In the genomic region with DNA sequence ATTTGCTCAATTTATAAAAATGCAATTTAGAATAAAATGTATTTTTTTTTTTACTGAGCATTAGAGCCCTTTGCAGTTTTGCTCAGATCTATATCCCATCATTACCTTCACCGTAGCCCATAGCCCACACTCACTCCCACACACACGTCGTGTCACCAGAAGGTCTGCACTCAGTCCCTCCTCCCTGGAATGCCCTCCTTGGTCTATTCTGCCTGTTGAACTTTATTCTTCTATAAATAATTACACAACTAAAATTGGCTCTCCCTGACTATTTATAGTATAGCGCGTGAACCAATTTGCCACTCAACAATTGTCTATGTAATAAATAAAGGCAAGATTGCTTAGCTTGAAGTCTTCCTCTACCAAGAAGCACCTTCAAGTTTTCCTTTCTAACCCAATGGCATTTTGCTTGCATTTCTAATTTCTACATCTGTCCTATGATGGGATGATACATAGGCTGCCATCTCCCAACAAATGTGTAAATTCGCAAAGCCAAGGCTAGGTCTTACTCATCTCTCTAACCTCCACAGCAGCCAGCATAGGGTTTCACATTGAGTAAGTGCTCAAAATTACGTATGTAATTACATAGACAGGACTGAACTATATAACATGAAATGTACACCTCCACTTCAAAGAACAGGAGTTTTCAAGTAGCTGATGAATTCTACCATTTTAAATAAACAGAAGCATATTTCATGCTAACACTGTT, we compare ENCODE assay signal across 11 cellular contexts.
DNase-seq lines count a peak whose midpoint lies in the region; ATAC-seq and TF ChIP-seq lines count a peak whose summit lies in the region.
"Had no signal": no experiment of that assay in that cellular context is flagged by ENCODE, and none has a peak within 500 bp of the region (broad histone marks: within the 10 kb centered on the region; RNA-seq: fewer than 3 reads in every experiment).

No MANE protein-coding gene starts in this region.

- no peaks in the 10 kb centered on the region for H3K9me3 ChIP-seq in CD4-positive, CD25-positive, alpha-beta regulatory T cell (ENCODE audit: control insufficient read depth in 2 of 2, low read length in 2 of 2)
- H3K9me3 ChIP-seq in MM.1S (replicated peaks; ENCODE audit: insufficient read depth, low read length), result no peaks in the 10 kb centered on the region
- no peaks in the 10 kb centered on the region for H3K9me3 ChIP-seq in colonic mucosa
- H3K9me3 ChIP-seq in H9 (ENCODE audit: control insufficient read depth, low read depth, low read length), result no peaks in the 10 kb centered on the region
- H3K9me3 ChIP-seq: vagina had no signal

- H3K4me3 ChIP-seq in CD4-positive, CD25-positive, alpha-beta regulatory T cell (ENCODE audit: low read depth, low read length), result peak overlapping the region; percentile 54
- H3K4me3 ChIP-seq in MM.1S (ENCODE audit: low read length), result peak overlapping the region; percentile 19; the same call in 1 of the 2 replicates
- no peak overlapping the region for H3K4me3 ChIP-seq in colonic mucosa
- H3K4me3 ChIP-seq: vagina had no signal

- H3K27ac Mint-ChIP-seq in CD4-positive, CD25-positive, alpha-beta regulatory T cell, result no peak overlapping the region
- H3K27ac Mint-ChIP-seq in H9, result no peak overlapping the region
- H3K27ac Mint-ChIP-seq: CD4-positive, alpha-beta T cell had no signal

- no peaks in the 10 kb centered on the region for H3K36me3 Mint-ChIP-seq in CD4-positive, CD25-positive, alpha-beta regulatory T cell
- H3K36me3 Mint-ChIP-seq in H9 (ENCODE audit: insufficient read depth in 1 of 3, low read depth in 3 of 3), result no peaks in the 10 kb centered on the region

- peaks cover 8% of the 10 kb centered on the region for H3F3A ChIP-seq in MM.1S (ENCODE audit: insufficient read depth, low read length)

- H2AFZ ChIP-seq in MM.1S (ENCODE audit: low read length) (no peak overlapping the region), H9 (ENCODE audit: low read length) (no peak overlapping the region)

- H2BK5ac ChIP-seq in H9 (ENCODE audit: insufficient read length, low read length), result no peak overlapping the region

- peaks cover 19% of the 10 kb centered on the region for H3K27me3 Mint-ChIP-seq in CD4-positive, CD25-positive, alpha-beta regulatory T cell
- H3K27me3 Mint-ChIP-seq in H9 (ENCODE audit: low read depth), result peaks cover 75% of the 10 kb centered on the region

- no peaks in the 10 kb centered on the region for H3K79me1 ChIP-seq in H9 (ENCODE audit: insufficient read depth, low read depth, low read length, poor library complexity, severe bottlenecking)

- no peak overlapping the region for H2AK5ac ChIP-seq in H9 (ENCODE audit: insufficient read length, low read length)

- no peaks in the 10 kb centered on the region for H3K9me3 Mint-ChIP-seq in CD4-positive, CD25-positive, alpha-beta regulatory T cell
- no peaks in the 10 kb centered on the region; a peak in 2 of 5 replicates for H3K9me3 Mint-ChIP-seq in H9
- H3K9me3 Mint-ChIP-seq: CD4-positive, alpha-beta T cell had no signal

- H3K14ac ChIP-seq in H9 (ENCODE audit: insufficient read depth, low read length), result no peak overlapping the region

- H2BK20ac ChIP-seq in H9 (ENCODE audit: low read depth, low read length, poor library complexity, severe bottlenecking), result no peak overlapping the region

- intact Hi-C loops in colonic mucosa (cut with DNase I), result loop anchor here (10.0 kb wide), 1 partner anchor 179 kb away; no protein-coding TSS in a partner anchor

- no peaks in the 10 kb centered on the region for H3K79me2 ChIP-seq in MM.1S (ENCODE audit: low read length)
- no peaks in the 10 kb centered on the region for H3K79me2 ChIP-seq in H9 (ENCODE audit: insufficient read depth, low read length)

- peak overlapping the region; percentile 59 for H3K4me2 ChIP-seq in MM.1S (ENCODE audit: low read depth, low read length)
- H3K4me2 ChIP-seq in H9 (ENCODE audit: insufficient read depth, insufficient read length, low read length), result no peak overlapping the region

- no peak overlapping the region for H4K5ac ChIP-seq in H9 (ENCODE audit: insufficient read length, low read depth, low read length)

- no peak overlapping the region for H3K56ac ChIP-seq in H9 (ENCODE audit: insufficient read length, low read depth, low read length)

- H3K4me1 ChIP-seq in CD4-positive, CD25-positive, alpha-beta regulatory T cell (ENCODE audit: control insufficient read depth, insufficient read depth, low read length, poor library complexity, severe bottlenecking), result peaks cover 6% of the 10 kb centered on the region
- peaks cover 30% of the 10 kb centered on the region for H3K4me1 ChIP-seq in MM.1S (ENCODE audit: low read length)
- H3K4me1 ChIP-seq in colonic mucosa, result no peaks in the 10 kb centered on the region
- no peaks in the 10 kb centered on the region for H3K4me1 ChIP-seq in H9 (ENCODE audit: insufficient read depth, low read length)

- no peak overlapping the region for H2BK15ac ChIP-seq in H9 (ENCODE audit: low read depth, low read length)

- no peak overlapping the region for H3K4ac ChIP-seq in H9 (ENCODE audit: low read depth, low read length)

- H3K27me3 ChIP-seq in CD4-positive, CD25-positive, alpha-beta regulatory T cell (ENCODE audit: control insufficient read depth, insufficient read depth, low read length), result no peaks in the 10 kb centered on the region
- H3K27me3 ChIP-seq in MM.1S (replicated peaks; ENCODE audit: insufficient read depth, low read length), result no peaks in the 10 kb centered on the region
- H3K27me3 ChIP-seq in colonic mucosa, result no peaks in the 10 kb centered on the region
- peaks cover 35% of the 10 kb centered on the region; the same call in 1 of the 2 replicates for H3K27me3 ChIP-seq in H9 (ENCODE audit: insufficient read depth, low read length)
- H3K27me3 ChIP-seq: vagina had no signal

- H4K91ac ChIP-seq in H9 (ENCODE audit: insufficient read length, low read depth, low read length), result no peak overlapping the region

- peak in 1 of 2 donors; percentile 39 for ATAC-seq in CD4-positive, CD25-positive, alpha-beta regulatory T cell (ENCODE audit: low read depth in 2 of 2)
- ATAC-seq in GM18511 (IDR thresholded peaks at IDR 0.05; ENCODE audit: unreplicated experiment), result peak; percentile 98
- ATAC-seq in GM21737 (IDR thresholded peaks at IDR 0.05; ENCODE audit: unreplicated experiment), result peak; percentile 65

- H3T11ph ChIP-seq in H9 (ENCODE audit: low read length), result no peak overlapping the region

- no peak overlapping the region for H4K8ac ChIP-seq in H9 (replicated peaks; ENCODE audit: insufficient read length, low read depth, low read length)

- H3K9me2 ChIP-seq in MM.1S (replicated peaks; ENCODE audit: insufficient read depth, low read length), result no peaks in the 10 kb centered on the region

- no peak overlapping the region for H3K23ac ChIP-seq in H9 (ENCODE audit: insufficient read length, low read depth, low read length)

- peaks cover 0 to 21% (median 8%) of the 10 kb centered on the region in 4 donors for H3K4me1 Mint-ChIP-seq in CD4-positive, CD25-positive, alpha-beta regulatory T cell
- peaks cover 19 to 27% of the 10 kb centered on the region in 2 experiments for H3K4me1 Mint-ChIP-seq in H9

- H2BK12ac ChIP-seq in H9 (ENCODE audit: insufficient read length, low read depth, low read length), result no peak overlapping the region

- H4K20me1 ChIP-seq in MM.1S (ENCODE audit: insufficient read depth, low read length) (no peaks in the 10 kb centered on the region), H9 (ENCODE audit: control insufficient read depth, insufficient read depth, insufficient read length) (no peaks in the 10 kb centered on the region)

- no peak overlapping the region for H3K27ac ChIP-seq in CD4-positive, CD25-positive, alpha-beta regulatory T cell (ENCODE audit: insufficient read depth, low read length, poor library complexity, severe bottlenecking)
- H3K27ac ChIP-seq in MM.1S (ENCODE audit: low read length) (peak overlapping the region; percentile 67; the same call in 1 of the 2 replicates), colonic mucosa (no peak overlapping the region), H9 (ENCODE audit: insufficient read length, low read depth, low read length) (no peak overlapping the region)
- H3K27ac ChIP-seq: brain microvascular endothelial cell, vagina had no signal

- no peaks in the 10 kb centered on the region for H3K23me2 ChIP-seq in H9 (ENCODE audit: insufficient read length, low read depth, low read length, poor library complexity, severe bottlenecking)

- DNase-seq in CD4-positive, CD25-positive, alpha-beta regulatory T cell, result peak in 1 of 3 donors; percentile 69
- DNase-seq in MM.1S (no peak), Kasumi-1 (lab: John Stamatoyannopoulos, UW) (no peak), NCI-H2081 (lab: John Stamatoyannopoulos, UW) (no peak), colonic mucosa (no peak), H9 (no peak)
- DNase-seq: brain microvascular endothelial cell; CD4-positive, alpha-beta T cell had no signal

- no peak overlapping the region for H2BK120ac ChIP-seq in H9 (ENCODE audit: low read depth, low read length, poor library complexity, severe bottlenecking)

- no peaks in the 10 kb centered on the region for H3K36me3 ChIP-seq in CD4-positive, CD25-positive, alpha-beta regulatory T cell (ENCODE audit: control insufficient read depth, insufficient read depth, low read length)
- H3K36me3 ChIP-seq in MM.1S (replicated peaks; ENCODE audit: insufficient read depth, low read length) (no peaks in the 10 kb centered on the region), colonic mucosa (no peaks in the 10 kb centered on the region)
- H3K36me3 ChIP-seq: brain microvascular endothelial cell, vagina had no signal

- peak overlapping the region in 2 of 4 donors; percentile 32 to 48 for H3K4me3 Mint-ChIP-seq in CD4-positive, CD25-positive, alpha-beta regulatory T cell
- no peak overlapping the region for H3K4me3 Mint-ChIP-seq in H9
- H3K4me3 Mint-ChIP-seq: CD4-positive, alpha-beta T cell had no signal

- TF ChIP-seq CTCF in MM.1S (IDR thresholded peaks at IDR 0.05; ENCODE audit: low read length) (no peak), colonic mucosa (IDR thresholded peaks at IDR 0.05) (no peak), H9 (conservative IDR thresholded peaks at IDR 0.05) (no peak)

- WGBS in H9 (ENCODE audit: extremely low coverage, insufficient read length, low lambda C conversion rate), result no CpG with 5 or more reads among the region's 7 CpGs

- H3K9ac ChIP-seq in MM.1S (ENCODE audit: low read length) (peak overlapping the region; percentile 9; the same call in 1 of the 2 replicates), colonic mucosa (ENCODE audit: low read depth in 2 of 2, low read length in 2 of 2) (no peak overlapping the region), H9 (ENCODE audit: extremely low read depth, insufficient read length, low read length) (no peak overlapping the region)

- no peak overlapping the region for H3K18ac ChIP-seq in H9 (ENCODE audit: insufficient read length, low read depth, low read length)
